In the genomic region with DNA sequence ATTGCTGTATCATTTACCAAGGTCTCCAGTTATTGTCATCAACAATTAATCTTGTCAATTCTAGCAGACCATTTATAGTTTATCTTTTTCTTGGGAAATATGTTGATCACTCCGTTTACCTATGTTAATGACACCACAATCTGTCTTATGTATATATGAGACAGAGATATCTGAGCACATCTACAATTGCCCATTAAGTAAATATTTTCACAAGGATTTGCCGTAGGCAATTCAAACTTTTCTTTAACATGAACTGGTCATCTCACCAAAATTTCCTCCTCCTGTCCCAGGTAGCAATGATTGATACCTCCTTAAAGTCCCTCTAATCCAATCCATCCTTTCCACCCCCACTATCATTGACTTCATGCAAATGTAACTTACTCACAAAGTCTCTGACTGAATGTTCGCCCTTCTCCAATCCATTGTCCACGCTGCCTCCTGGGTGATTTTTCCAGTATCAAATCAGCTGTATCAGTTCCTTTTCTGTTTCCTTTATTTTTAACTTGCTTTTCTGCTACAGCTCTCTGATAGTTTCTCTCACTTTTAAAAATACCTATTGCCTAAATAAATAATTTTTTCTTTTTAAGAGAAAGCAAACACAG, we compare ENCODE assay signal across 24 cellular contexts.
DNase-seq lines count a peak whose midpoint lies in the region; ATAC-seq, FAIRE-seq and TF ChIP-seq lines count a peak whose summit lies in the region.
"Had no signal": no experiment of that assay in that cellular context is flagged by ENCODE, and none has a peak within 500 bp of the region (broad histone marks: within the 10 kb centered on the region; RNA-seq: fewer than 3 reads in every experiment).

No MANE protein-coding gene starts in this region.

- WGBS in liver, result 27% methylated on average over 4 of the region's 4 CpGs
- 37% methylated on average over 4 of the region's 4 CpGs for WGBS in HepG2 (ENCODE audit: low lambda C conversion rate)
- 31% methylated on average over 4 of the region's 4 CpGs for WGBS in right lobe of liver (ENCODE audit: insufficient coverage, low coverage, low lambda C conversion rate, missing lambda C conversion rate)

- no peak for ATAC-seq in HepG2
- ATAC-seq in right lobe of liver, result peak; percentile 63 to 68 (median 68)
- ATAC-seq in HG03457 (IDR thresholded peaks at IDR 0.05; ENCODE audit: unreplicated experiment), result no peak
- no peak for ATAC-seq in HG03159 (IDR thresholded peaks at IDR 0.05; ENCODE audit: unreplicated experiment)
- ATAC-seq: CD8-positive, alpha-beta T cell had no signal

- H3K27me3 ChIP-seq in liver (ENCODE audit: control insufficient read depth in 4 of 4, insufficient read depth in 4 of 4, low read length in 3 of 4), result no peaks in the 10 kb centered on the region
- no peaks in the 10 kb centered on the region for H3K27me3 ChIP-seq in HepG2 (ENCODE audit: control insufficient read depth in 1 of 2, insufficient read depth in 2 of 2, low read length in 2 of 2)
- no peaks in the 10 kb centered on the region for H3K27me3 ChIP-seq in right lobe of liver
- H3K27me3 ChIP-seq: MG63 had no signal

- DNase-seq in HepG2 (ENCODE audit: low spot score), result no peak
- peak; percentile 65 for DNase-seq in NCI-H69 (lab: John Stamatoyannopoulos, UW)
- DNase-seq in right lobe of liver, result no peak
- no peak for DNase-seq in urothelium cell line (ENCODE audit: low spot score)
- no peak for DNase-seq in GOT3 (lab: John Stamatoyannopoulos, UW)
- DNase-seq: 8988T; AML-193; C1 segment of cervical spinal cord; Calu3; CD8-positive, alpha-beta T cell; DMS153; EL; GF-D8; H7; Kasumi-1; NCI-H1417 treated with DMSO at 0.1 percent for 48 hours; NCI-H187; OCI-M1; SHP77 had no signal

- H4K20me1 ChIP-seq in HepG2 (ENCODE audit: insufficient read depth, low read length), result no peaks in the 10 kb centered on the region

- H3K4me3 ChIP-seq in liver (ENCODE audit: low read depth in 1 of 3, low read length in 3 of 3) (peak overlapping the region; percentile 58 to 78 (median 70)), HepG2 (replicated peaks in 1 of 3; ENCODE audit: insufficient read depth in 1 of 3, low read depth in 2 of 3, low read length in 3 of 3) (no peak overlapping the region), right lobe of liver (peak overlapping the region; percentile 6 to 43 (median 39))
- H3K4me3 ChIP-seq: MG63 had no signal

- POLR2A ChIA-PET in HepG2 (lab: Yijun Ruan, JAX), result no interaction called here

- H3K36me3 ChIP-seq in liver (ENCODE audit: control insufficient read depth in 4 of 4, insufficient read depth in 3 of 4, low read depth in 1 of 4, low read length in 3 of 4) (no peaks in the 10 kb centered on the region), HepG2 (replicated peaks in 1 of 2; ENCODE audit: control insufficient read depth in 1 of 2, insufficient read depth in 2 of 2, low read length in 2 of 2) (no peaks in the 10 kb centered on the region), right lobe of liver (no peaks in the 10 kb centered on the region)
- H3K36me3 ChIP-seq: MG63 had no signal

- no peak for TF ChIP-seq EP300 in HepG2 (IDR thresholded peaks at IDR 0.05; ENCODE audit: low read depth in 2 of 2, low read length in 2 of 2)
- no peak for TF ChIP-seq EP300 in HepG2 (CRISPR knock-in tag; IDR thresholded peaks at IDR 0.05; ENCODE audit: borderline replicate concordance)

- no peak overlapping the region for H2AFZ ChIP-seq in HepG2 (ENCODE audit: low read length)

- no TSS peak for BruUV-seq in HepG2 (replicated peaks; lab: Mats Ljungman, UMichigan)

- H3K9me3 ChIP-seq in liver (ENCODE audit: control insufficient read depth in 4 of 4, low read length in 3 of 4), result no peaks in the 10 kb centered on the region
- no peaks in the 10 kb centered on the region for H3K9me3 ChIP-seq in HepG2 (ENCODE audit: low read length)
- no peaks in the 10 kb centered on the region for H3K9me3 ChIP-seq in right lobe of liver
- H3K9me3 ChIP-seq: MG63 had no signal

- no peak for TF ChIP-seq RAD21 in liver (IDR thresholded peaks at IDR 0.05)
- TF ChIP-seq RAD21 in HepG2 (CRISPR knock-in tag; IDR thresholded peaks at IDR 0.05), result no peak

- H3K79me2 ChIP-seq in HepG2 (ENCODE audit: insufficient read depth, low read length), result no peaks in the 10 kb centered on the region

- no peak for TF ChIP-seq POLR2A in HepG2 (IDR thresholded peaks at IDR 0.05; ENCODE audit: insufficient read depth in 1 of 2, low read depth in 2 of 2, low read length in 2 of 2)
- TF ChIP-seq POLR2A in right lobe of liver (IDR thresholded peaks at IDR 0.05), result no peak

- no peak for FAIRE-seq in HepG2 (lab: Jason Lieb, UNC)
- FAIRE-seq in urothelium cell line (lab: Jason Lieb, UNC), result peak; percentile 20
- FAIRE-seq: GM19239 had no signal

- no peak overlapping the region for H3K4me2 ChIP-seq in HepG2 (ENCODE audit: low read depth, low read length)

- TF ChIP-seq CTCF in liver (IDR thresholded peaks at IDR 0.05; ENCODE audit: low read depth, low read length, missing input control) (no peak), HepG2 (CRISPR knock-in tag; IDR thresholded peaks at IDR 0.05) (no peak), right lobe of liver (IDR thresholded peaks at IDR 0.05) (no peak)

- peak overlapping the region; percentile 56 to 58 for H3K27ac ChIP-seq in liver (ENCODE audit: low read depth in 1 of 2, low read length in 2 of 2)
- no peak overlapping the region for H3K27ac ChIP-seq in HepG2 (ENCODE audit: extremely low read length, insufficient read depth, low read length)
- H3K27ac ChIP-seq in right lobe of liver, result peak overlapping the region; percentile 14 to 91 (median 54)

- H3K9ac ChIP-seq in liver (ENCODE audit: low read depth in 1 of 2, low read length in 2 of 2) (peak overlapping the region; percentile 35 to 91), HepG2 (ENCODE audit: insufficient read depth, low read depth, low read length) (no peak overlapping the region)

- CTCF ChIA-PET in HepG2 (lab: Yijun Ruan, JAX; ENCODE audit: low intra/inter-chr PET ratio, low total read pairs), result no interaction called here

- in situ Hi-C loops in HepG2 (cut with HindIII; ENCODE audit: extremely low pct_ligation_motif_present, low pct_unique_long_range_greater_than_20kb), result no loop called here

- intact Hi-C loops in HepG2 (cut with micrococcal nuclease; ENCODE audit: unreplicated experiment), result no loop called here
- intact Hi-C loops in right lobe of liver (cut with DNase I), result no loop called here

- H3K4me1 ChIP-seq in liver (ENCODE audit: control insufficient read depth in 4 of 4, insufficient read depth in 4 of 4, low read length in 3 of 4), result peaks cover 3 to 16% (median 8%) of the 10 kb centered on the region in 4 donors
- no peaks in the 10 kb centered on the region for H3K4me1 ChIP-seq in HepG2 (ENCODE audit: insufficient read depth, low read length)
- peaks cover 0 to 18% (median 9%) of the 10 kb centered on the region in 4 donors for H3K4me1 ChIP-seq in right lobe of liver

TF ChIP-seq in liver, 16 proteins besides CTCF, POLR2A, EP300 and RAD21:
- TF ChIP-seq HNF4A (conservative IDR thresholded peaks at IDR 0.05) (no peak), FOXA1 (IDR thresholded peaks at IDR 0.05) (no peak), REST (IDR thresholded peaks at IDR 0.05) (peak; percentile 26)

TF ChIP-seq in HepG2, 621 proteins besides CTCF, POLR2A, EP300 and RAD21 (continues in another document):
- TF ChIP-seq ZNF616 (CRISPR knock-in tag; IDR thresholded peaks at IDR 0.05; ENCODE audit: low read depth) (no peak), TCF12 (IDR thresholded peaks at IDR 0.05) (no peak), TCF12 (CRISPR knock-in tag; IDR thresholded peaks at IDR 0.05) (no peak), CHD2 (IDR thresholded peaks at IDR 0.05; ENCODE audit: low read depth, low read length) (no peak), ARID5B (CRISPR knock-in tag; IDR thresholded peaks at IDR 0.05) (no peak), U2AF2 (IDR thresholded peaks at IDR 0.05; ENCODE audit: low read depth, low read length) (no peak)

Comparison
In these comparisons a context has a peak if more than half of its experiments do, and no peak if none do; other contexts are left out.
1. H3K4me3 ChIP-seq: peak in liver (3 of 3) and right lobe of liver (3 of 3); none in HepG2 (0 of 3).
2. ATAC-seq: peak in right lobe of liver (4 of 4); none in HepG2 (single experiment), HG03457 (single experiment) and HG03159 (single experiment).